In the genomic region with DNA sequence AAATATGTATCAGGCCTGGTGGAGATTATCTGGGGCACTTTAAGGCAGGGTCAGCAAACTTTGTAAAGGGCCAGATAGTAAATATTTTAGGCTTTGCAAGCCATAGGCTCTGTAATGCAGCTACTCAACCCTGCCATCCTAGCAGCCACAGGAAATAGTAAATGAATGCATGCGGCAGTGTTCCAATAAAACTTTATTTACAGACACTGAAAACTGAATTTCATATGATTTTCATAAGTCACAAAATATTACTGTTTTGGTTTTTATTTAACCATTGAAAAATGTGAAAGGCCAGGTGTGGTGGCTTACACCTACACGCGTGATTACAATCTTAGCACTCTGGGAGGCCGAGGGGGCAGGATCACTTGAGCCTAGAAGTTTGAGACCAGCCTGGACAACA, we compare ENCODE assay signal across 17 cellular contexts. TPM values are rescaled to one million over a fixed set of nuclear protein-coding genes. Genes with fewer than 3 reads are reported as not detected.
DNase-seq lines count a peak whose midpoint lies in the region; ATAC-seq and TF ChIP-seq lines count a peak whose summit lies in the region.
"Had no signal": no experiment of that assay in that cellular context is flagged by ENCODE, and none has a peak within 500 bp of the region (broad histone marks: within the 10 kb centered on the region; RNA-seq: fewer than 3 reads in every experiment).

No MANE protein-coding gene starts in this region.

- H3K27ac ChIP-seq in neutrophil (peak overlapping the region; percentile 69), mesenchymal stem cell (ENCODE audit: low read length, poor library complexity, severe bottlenecking) (no peak overlapping the region)
- H3K27ac ChIP-seq: A549 had no signal

- no peak overlapping the region for H4K8ac ChIP-seq in mesenchymal stem cell (ENCODE audit: low read length)

- H3K9me3 ChIP-seq in neutrophil, result no peaks in the 10 kb centered on the region
- no peaks in the 10 kb centered on the region for H3K9me3 ChIP-seq in mesenchymal stem cell (ENCODE audit: control insufficient read depth, low read length)
- H3K9me3 ChIP-seq: A549 had no signal

- H3K4me3 ChIP-seq in neutrophil (ENCODE audit: low read depth in 1 of 2, low read length in 1 of 2) (no peak overlapping the region), mesenchymal stem cell (ENCODE audit: insufficient read depth in 1 of 2, low read depth in 1 of 2, low read length in 2 of 2) (no peak overlapping the region)
- H3K4me3 ChIP-seq: A549 had no signal

- H3K4me2 ChIP-seq in mesenchymal stem cell (ENCODE audit: low read length, poor library complexity, severe bottlenecking), result no peak overlapping the region
- H3K4me2 ChIP-seq: A549 had no signal

- no peak overlapping the region for H2BK12ac ChIP-seq in mesenchymal stem cell (ENCODE audit: low read length in 2 of 2)

- peaks cover 56 to 64% of the 10 kb centered on the region in 2 experiments for H3K4me1 ChIP-seq in neutrophil (ENCODE audit: control insufficient read depth in 1 of 2, insufficient read depth in 1 of 2, low read depth in 1 of 2, low read length in 1 of 2)
- peaks cover 11% of the 10 kb centered on the region for H3K4me1 ChIP-seq in mesenchymal stem cell (ENCODE audit: control insufficient read depth, insufficient read depth, low read depth, low read length)

- H2BK15ac ChIP-seq in mesenchymal stem cell (ENCODE audit: low read depth, poor library complexity, severe bottlenecking), result no peak overlapping the region

- no peak overlapping the region for H3K23ac ChIP-seq in mesenchymal stem cell (ENCODE audit: low read length in 2 of 2)

- H3K18ac ChIP-seq in mesenchymal stem cell (ENCODE audit: low read depth in 1 of 2, low read length in 2 of 2), result no peak overlapping the region

- H3K14ac ChIP-seq in mesenchymal stem cell (ENCODE audit: low read length in 2 of 2), result no peak overlapping the region

- H3K36me3 Mint-ChIP-seq in activated T-cell treated with anti-CD3 and anti-CD28 coated beads, Interleukin-2, amount 50 U/mL, for 4 hours (ENCODE audit: insufficient read depth), result no peaks in the 10 kb centered on the region
- H3K36me3 Mint-ChIP-seq: CD4-positive, CD25-positive, alpha-beta regulatory T cell had no signal

- H2AK5ac ChIP-seq in mesenchymal stem cell (ENCODE audit: low read length, severe bottlenecking), result no peak overlapping the region

- no peaks in the 10 kb centered on the region for H3K27me3 Mint-ChIP-seq in activated T-cell treated with anti-CD3 and anti-CD28 coated beads, Interleukin-2, amount 50 U/mL, for 4 hours (ENCODE audit: low read depth)
- H3K27me3 Mint-ChIP-seq: CD4-positive, CD25-positive, alpha-beta regulatory T cell had no signal

- H2BK120ac ChIP-seq in mesenchymal stem cell (ENCODE audit: low read depth, low read length), result no peak overlapping the region

- H3K4me3 Mint-ChIP-seq in activated T-cell treated with anti-CD3 and anti-CD28 coated beads, Interleukin-2, amount 50 U/mL, for 4 hours, result no peak overlapping the region

- H3K36me3 ChIP-seq in neutrophil, result no peaks in the 10 kb centered on the region
- H3K36me3 ChIP-seq in mesenchymal stem cell (ENCODE audit: control insufficient read depth in 1 of 2, insufficient read depth in 2 of 2, low read depth in 1 of 2, low read length in 2 of 2), result no peaks in the 10 kb centered on the region

- H3K9ac ChIP-seq in mesenchymal stem cell (ENCODE audit: low read length), result no peak overlapping the region

- H4K91ac ChIP-seq in mesenchymal stem cell (ENCODE audit: low read length), result no peak overlapping the region

- no peaks in the 10 kb centered on the region for H3K9me3 Mint-ChIP-seq in activated T-cell treated with anti-CD3 and anti-CD28 coated beads, Interleukin-2, amount 50 U/mL, for 4 hours
- H3K9me3 Mint-ChIP-seq: CD4-positive, CD25-positive, alpha-beta regulatory T cell had no signal

- H3K4me1 Mint-ChIP-seq in activated T-cell treated with anti-CD3 and anti-CD28 coated beads, Interleukin-2, amount 50 U/mL, for 4 hours (ENCODE audit: low read depth), result peaks cover 9% of the 10 kb centered on the region

- DNase-seq in NCI-H748 (lab: John Stamatoyannopoulos, UW; ENCODE audit: unreplicated experiment), result peak; percentile 64
- no peak for DNase-seq in NCI-H748 treated with DMSO at 0.1 percent for 48 hours (lab: John Stamatoyannopoulos, UW)
- peak; percentile 0 for DNase-seq in COR-L47 (lab: John Stamatoyannopoulos, UW)
- DNase-seq in OCI-M1 (lab: John Stamatoyannopoulos, UW), result peak; percentile 6
- DNase-seq in activated T-cell treated with anti-CD3 and anti-CD28 coated beads, Interleukin-2, amount 50 U/mL, for 48 hours, result no peak
- no peak for DNase-seq in activated T-cell treated with anti-CD3 and anti-CD28 coated beads, Interleukin-2, amount 50 U/mL, for 4 hours
- DNase-seq in mesenchymal stem cell, result no peak
- DNase-seq: Calu3, DMS79 treated with DMSO at 0.1 percent for 48 hours, HCEC 1CT, IMR-90, NCI-H1436, NCI-H2227 treated with DMSO at 0.1 percent for 48 hours, NCI-H526 had no signal

- H3K4ac ChIP-seq in mesenchymal stem cell (ENCODE audit: low read depth in 1 of 2, low read length in 2 of 2), result no peak overlapping the region

- H2AFZ ChIP-seq in mesenchymal stem cell (ENCODE audit: low read depth, low read length), result no peak overlapping the region

- 93% methylated on average over 3 of the region's 4 CpGs for WGBS in mesenchymal stem cell

- H3K79me1 ChIP-seq in mesenchymal stem cell (replicated peaks; ENCODE audit: low read length, poor library complexity, severe bottlenecking), result peaks cover 9% of the 10 kb centered on the region

- H3K27me3 ChIP-seq in neutrophil (no peaks in the 10 kb centered on the region), mesenchymal stem cell (ENCODE audit: control insufficient read depth in 1 of 2, insufficient read depth in 1 of 2, low read length in 2 of 2) (no peaks in the 10 kb centered on the region)

- no peak for ATAC-seq in activated T-cell treated with anti-CD3 and anti-CD28 coated beads, Interleukin-2, amount 50 U/mL, for 4 hours
- ATAC-seq: A549 had no signal

- TF ChIP-seq CTCF in neutrophil (IDR thresholded peaks at IDR 0.05), result no peak

- no peak overlapping the region for H2BK5ac ChIP-seq in mesenchymal stem cell (ENCODE audit: low read depth, low read length, poor library complexity, severe bottlenecking)

RNA-seq across cellular contexts. Expression of a gene that starts 3.2 kb away (rescaled TPM):
- total RNA-seq in activated T-cell treated with anti-CD3 and anti-CD28 coated beads, Interleukin-2, amount 50 U/mL, for 4 hours, result 10 to 100 TPM; 28.9 to 41.4 (median 39.3) TPM
- polyA plus RNA-seq in mesenchymal stem cell (2013, experiment 1 of 2), result 18.1 TPM
- polyA plus RNA-seq in mesenchymal stem cell (2013, experiment 2 of 2), result 17.5 TPM

RNA-seq across cellular contexts. Expression of a gene that starts 52.5 kb away (rescaled TPM):
- 100 to 1,000 TPM; 136 to 152 (median 137) TPM for total RNA-seq in activated T-cell treated with anti-CD3 and anti-CD28 coated beads, Interleukin-2, amount 50 U/mL, for 4 hours
- polyA plus RNA-seq in mesenchymal stem cell (2013, experiment 1 of 2), result 106 TPM
- polyA plus RNA-seq in mesenchymal stem cell (2013, experiment 2 of 2), result 108 TPM

Comparison
In these comparisons a context has a peak if more than half of its experiments do, and no peak if none do; other contexts are left out.
1. DNase-seq: peak in NCI-H748 (single experiment), COR-L47 (single experiment) and OCI-M1 (single experiment); none in NCI-H748 treated with DMSO at 0.1 percent for 48 hours (single experiment), activated T-cell treated with anti-CD3 and anti-CD28 coated beads, Interleukin-2, amount 50 U/mL, for 48 hours (0 of 2), activated T-cell treated with anti-CD3 and anti-CD28 coated beads, Interleukin-2, amount 50 U/mL, for 4 hours (single experiment) and mesenchymal stem cell (single experiment).